In genomic region chr19:18269336-18269735, GRCh38 we compare ENCODE assay signal across 32 cellular contexts. TPM values are rescaled to one million over a fixed set of nuclear protein-coding genes. Genes with fewer than 3 reads are reported as not detected.
"Had no signal": no experiment of that assay in that cellular context is flagged by ENCODE, and none has a peak within 500 bp of the region (broad histone marks: within the 10 kb centered on the region; RNA-seq: fewer than 3 reads in every experiment).

No MANE protein-coding gene starts in this region.

- FAIRE-seq: colon, small intestine, urothelium cell line had no signal

- H2AFZ ChIP-seq: hepatocyte had no signal

- H3K4me3 ChIP-seq: gastroesophageal sphincter, hepatocyte, left ventricle myocardium inferior, lung, ovary, prostate gland, sigmoid colon, thoracic aorta had no signal

- H3K4me1 Mint-ChIP-seq: nephron progenitor cell had no signal

- DNase-seq: activated CD4-positive, alpha-beta T cell treated with anti-CD3 and anti-CD28 coated beads, Interleukin-2, amount 10 ng/mL, durations not matched to agents 24 days and 14 days; activated CD4-positive, CD25-positive, alpha-beta regulatory T cell treated with anti-CD3 and anti-CD28 coated beads, Interleukin-2, amount 50 U/mL, for 72 hours; activated CD8-positive, alpha-beta T cell treated with anti-CD3 and anti-CD28 coated beads for 36 hours; activated naive CD4-positive, alpha-beta T cell treated with Interleukin-2 at 50 U/mL for 16 hours; activated naive CD8-positive, alpha-beta T cell treated with anti-CD3 and anti-CD28 coated beads, Interleukin-2, amount 10 ng/mL, durations not matched to agents 7 days and 5 days; activated T-cell treated with anti-CD3 and anti-CD28 coated beads, Interleukin-2, amount 50 U/mL, for 4 hours; amniotic stem cell; central memory CD4-positive, alpha-beta T cell; effector CD8-positive, alpha-beta T cell; islet precursor cell; left ventricle myocardium inferior; mesendoderm; nephron progenitor cell; retina; sigmoid colon; small intestine; stimulated activated CD4-positive, alpha-beta T cell treated with anti-CD3 and anti-CD28 coated beads, Interleukin-4, amount 100 ng/mL, for 24 hours; SW 1271; trophoblast cell had no signal

- H3K27me3 Mint-ChIP-seq: activated CD4-positive, alpha-beta T cell treated with anti-CD3 and anti-CD28 coated beads, Interleukin-2, amount 10 ng/mL, durations not matched to agents 24 days and 14 days; activated CD8-positive, alpha-beta T cell treated with anti-CD3 and anti-CD28 coated beads for 36 hours; activated naive CD8-positive, alpha-beta T cell treated with anti-CD3 and anti-CD28 coated beads, Interleukin-2, amount 10 ng/mL, durations not matched to agents 7 days and 5 days; stimulated activated naive CD8-positive, alpha-beta T cell treated with anti-CD3 and anti-CD28 coated beads, Interleukin-15, Interleukin-2, amounts not matched to agents 100 ng/mL and 50 ng/mL, for 24 hours had no signal

- H3K4me1 ChIP-seq: prostate gland had no signal

- H3K27ac ChIP-seq: gastroesophageal sphincter, hepatocyte, left ventricle myocardium inferior, ovary, prostate gland, sigmoid colon, thoracic aorta had no signal

- H3K4me3 Mint-ChIP-seq: activated CD4-positive, alpha-beta T cell treated with anti-CD3 and anti-CD28 coated beads, Interleukin-2, amount 10 ng/mL, durations not matched to agents 24 days and 14 days; activated CD8-positive, alpha-beta T cell treated with anti-CD3 and anti-CD28 coated beads for 36 hours; activated naive CD8-positive, alpha-beta T cell treated with anti-CD3 and anti-CD28 coated beads, Interleukin-2, amount 10 ng/mL, durations not matched to agents 7 days and 5 days; activated T-cell treated with anti-CD3 and anti-CD28 coated beads, Interleukin-2, amount 50 U/mL, for 4 hours; nephron progenitor cell; stimulated activated effector memory CD8-positive, alpha-beta T cell treated with anti-CD3 and anti-CD28 coated beads, Interleukin-12 subunit alpha, Interleukin-12 subunit beta, amount 100 ng/mL, for 72 hours; stimulated activated naive CD8-positive, alpha-beta T cell treated with anti-CD3 and anti-CD28 coated beads, Interleukin-15, Interleukin-2, amounts not matched to agents 100 ng/mL and 50 ng/mL, for 24 hours; T-helper 1 cell treated with Interleukin-12 subunit alpha and Interleukin-12 subunit beta and Interleukin-4 antibody, amounts not matched to agents 30 μg/mL and 1 μg/mL, for 36 hours had no signal

- ATAC-seq: activated CD8-positive, alpha-beta T cell treated with anti-CD3 and anti-CD28 coated beads for 36 hours; activated T-cell treated with anti-CD3 and anti-CD28 coated beads, Interleukin-2, amount 50 U/mL, for 4 hours; gastroesophageal sphincter; stimulated activated effector memory CD8-positive, alpha-beta T cell treated with anti-CD3 and anti-CD28 coated beads, Interleukin-12 subunit alpha, Interleukin-12 subunit beta, amount 100 ng/mL, for 72 hours had no signal

- H3K9me3 ChIP-seq: gastroesophageal sphincter, left ventricle myocardium inferior, ovary, prostate gland, sigmoid colon, thoracic aorta had no signal

- H3K36me3 ChIP-seq: left ventricle myocardium inferior, ovary had no signal

- H3K27ac Mint-ChIP-seq: activated CD4-positive, alpha-beta T cell treated with anti-CD3 and anti-CD28 coated beads, Interleukin-2, amount 10 ng/mL, durations not matched to agents 24 days and 14 days; activated CD8-positive, alpha-beta T cell treated with anti-CD3 and anti-CD28 coated beads for 36 hours; activated naive CD8-positive, alpha-beta T cell treated with anti-CD3 and anti-CD28 coated beads, Interleukin-2, amount 10 ng/mL, durations not matched to agents 7 days and 5 days; nephron progenitor cell; stimulated activated effector memory CD8-positive, alpha-beta T cell treated with anti-CD3 and anti-CD28 coated beads, Interleukin-12 subunit alpha, Interleukin-12 subunit beta, amount 100 ng/mL, for 72 hours; stimulated activated naive CD8-positive, alpha-beta T cell treated with anti-CD3 and anti-CD28 coated beads, Interleukin-15, Interleukin-2, amounts not matched to agents 100 ng/mL and 50 ng/mL, for 24 hours; T-helper 1 cell treated with Interleukin-12 subunit alpha and Interleukin-12 subunit beta and Interleukin-4 antibody, amounts not matched to agents 30 μg/mL and 1 μg/mL, for 36 hours had no signal

- H3K27me3 ChIP-seq: gastroesophageal sphincter, hepatocyte, ovary, sigmoid colon had no signal

- H3K4me2 ChIP-seq: hepatocyte had no signal

- H3K9me3 Mint-ChIP-seq: activated CD4-positive, alpha-beta T cell treated with anti-CD3 and anti-CD28 coated beads, Interleukin-2, amount 10 ng/mL, durations not matched to agents 24 days and 14 days; activated CD8-positive, alpha-beta T cell treated with anti-CD3 and anti-CD28 coated beads for 36 hours; activated naive CD8-positive, alpha-beta T cell treated with anti-CD3 and anti-CD28 coated beads, Interleukin-2, amount 10 ng/mL, durations not matched to agents 7 days and 5 days; activated T-cell treated with anti-CD3 and anti-CD28 coated beads, Interleukin-2, amount 50 U/mL, for 4 hours; nephron progenitor cell; stimulated activated effector memory CD8-positive, alpha-beta T cell treated with anti-CD3 and anti-CD28 coated beads, Interleukin-12 subunit alpha, Interleukin-12 subunit beta, amount 100 ng/mL, for 72 hours; stimulated activated naive CD8-positive, alpha-beta T cell treated with anti-CD3 and anti-CD28 coated beads, Interleukin-15, Interleukin-2, amounts not matched to agents 100 ng/mL and 50 ng/mL, for 24 hours; T-helper 1 cell treated with Interleukin-12 subunit alpha and Interleukin-12 subunit beta and Interleukin-4 antibody, amounts not matched to agents 30 μg/mL and 1 μg/mL, for 36 hours had no signal

RNA-seq across cellular contexts. Expression of gene PDE4C, which starts 43.1 kb away (rescaled TPM):
- total RNA-seq: activated T-cell treated with anti-CD3 and anti-CD28 coated beads, Interleukin-2, amount 50 U/mL, for 4 hours; mononuclear cell; subcutaneous adipose tissue had no signal
